1 cellular context compared by ENCODE assay signal in genomic region chr3:45113625-45114050, GRCh38.
TF ChIP-seq lines count a peak whose summit lies in the region.

No MANE protein-coding gene starts in this region.

TF ChIP-seq in IMR-90, 13 proteins besides CTCF, POLR2A, EP300 and RAD21 (continued from another document):
- no peak for TF ChIP-seq ELK1 (IDR thresholded peaks at IDR 0.05; ENCODE audit: borderline replicate concordance, low read depth, low read length)
